In genomic region chr5:151741678-151742423, GRCh38 we compare ENCODE assay signal across 12 cellular contexts. TPM values are rescaled to one million over a fixed set of nuclear protein-coding genes. Genes with fewer than 3 reads are reported as not detected.
A peak's percentile ranks its signal among the peaks of the same experiment; 100 is the strongest.
DNase-seq lines count a peak whose midpoint lies in the region; ATAC-seq and TF ChIP-seq lines count a peak whose summit lies in the region.
"Had no signal": no experiment of that assay in that cellular context is flagged by ENCODE, and none has a peak within 500 bp of the region (broad histone marks: within the 10 kb centered on the region; RNA-seq: fewer than 3 reads in every experiment).

No MANE protein-coding gene starts in this region.

- H3K23ac ChIP-seq in H9 (ENCODE audit: insufficient read length, low read depth, low read length): no peak overlapping the region

- H3K79me1 ChIP-seq in H9 (ENCODE audit: insufficient read depth, low read depth, low read length, poor library complexity, severe bottlenecking): no peaks in the 10 kb centered on the region

- no peak overlapping the region for H3K4me3 ChIP-seq in Panc1 (ENCODE audit: low read depth in 2 of 2, low read length in 2 of 2)
- no peak overlapping the region for H3K4me3 ChIP-seq in esophagus squamous epithelium

- in situ Hi-C loops in Caki2 (cut with HindIII; ENCODE audit: low pct_unique_long_range_greater_than_20kb, low sequenced_read_pairs) (no loop called here), Panc1 (cut with HindIII; ENCODE audit: low pct_unique_long_range_greater_than_20kb, low sequenced_read_pairs) (no loop called here)

- CTCF ChIA-PET in Panc1 (lab: Charles Lee): interaction anchor here (0.7 to 3.9 kb wide), 3 partner anchors 33 to 90 kb away, joined by 3 to 39 read pairs (median 25); no protein-coding TSS in a partner anchor

- H3K36me3 Mint-ChIP-seq in osteocyte (ENCODE audit: unreplicated experiment) (peaks cover 9% of the 10 kb centered on the region), H9 (ENCODE audit: insufficient read depth in 1 of 3, low read depth in 3 of 3) (peaks cover 2 to 14% (median 8%) of the 10 kb centered on the region in 3 experiments; a peak in 5 of 7 replicates)
- H3K36me3 Mint-ChIP-seq in stimulated activated naive B cell treated with anti-CD40 and anti-IgM and Interleukin-4, amounts not matched to agents 10 μg/mL and 1 μg/mL and 100 μg/mL, for 72 hours: peaks cover 41 to 60% of the 10 kb centered on the region in 2 donors

- no peak overlapping the region for H2BK15ac ChIP-seq in H9 (ENCODE audit: low read depth, low read length)

- no peak overlapping the region for H3K56ac ChIP-seq in H9 (ENCODE audit: insufficient read length, low read depth, low read length)

- H3K27me3 Mint-ChIP-seq in osteocyte (ENCODE audit: unreplicated experiment) (no peaks in the 10 kb centered on the region), H9 (ENCODE audit: low read depth) (no peaks in the 10 kb centered on the region)
- H3K27me3 Mint-ChIP-seq in stimulated activated naive B cell treated with anti-CD40 and anti-IgM and Interleukin-4, amounts not matched to agents 10 μg/mL and 1 μg/mL and 100 μg/mL, for 72 hours: no peaks in the 10 kb centered on the region

- H2AK5ac ChIP-seq in H9 (ENCODE audit: insufficient read length, low read length): no peak overlapping the region

- intact Hi-C loops in Panc1 (cut with micrococcal nuclease; ENCODE audit: unreplicated experiment): loop anchor here (1.0 to 5.0 kb wide), 3 partner anchors 83 to 295 kb away; partner anchors contain the start of gene SLC36A1
- intact Hi-C loops in esophagus squamous epithelium (cut with DNase I): loop anchor here (5.0 to 10.0 kb wide), 2 partner anchors 80 to 297 kb away; partner anchors contain the start of gene SLC36A1

- H3K14ac ChIP-seq in H9 (ENCODE audit: insufficient read depth, low read length): no peak overlapping the region

- no peak overlapping the region for H2BK12ac ChIP-seq in H9 (ENCODE audit: insufficient read length, low read depth, low read length)

- no peak overlapping the region for H3T11ph ChIP-seq in H9 (ENCODE audit: low read length)

- H4K91ac ChIP-seq in H9 (ENCODE audit: insufficient read length, low read depth, low read length): no peak overlapping the region

- no peak overlapping the region for H3K9ac ChIP-seq in H9 (ENCODE audit: extremely low read depth, insufficient read length, low read length)

- H3K27me3 ChIP-seq in Panc1 (ENCODE audit: control insufficient read depth, insufficient read depth, low read length) (no peaks in the 10 kb centered on the region), esophagus squamous epithelium (no peaks in the 10 kb centered on the region), H9 (ENCODE audit: insufficient read depth, low read length) (no peaks in the 10 kb centered on the region)
- H3K27me3 ChIP-seq: heart right ventricle had no signal

- H3K23me2 ChIP-seq in H9 (ENCODE audit: insufficient read length, low read depth, low read length, poor library complexity, severe bottlenecking): no peaks in the 10 kb centered on the region

- TF ChIP-seq POLR2A in esophagus squamous epithelium (IDR thresholded peaks at IDR 0.05): no peak

- no peak overlapping the region for H2AFZ ChIP-seq in H9 (ENCODE audit: low read length)

- no peak overlapping the region for H3K4ac ChIP-seq in H9 (ENCODE audit: low read depth, low read length)

- H4K8ac ChIP-seq in H9 (replicated peaks; ENCODE audit: insufficient read length, low read depth, low read length): no peak overlapping the region

- H3K9me3 ChIP-seq in Panc1 (ENCODE audit: control insufficient read depth, insufficient read depth, low read depth, low read length) (no peaks in the 10 kb centered on the region), esophagus squamous epithelium (no peaks in the 10 kb centered on the region), H9 (ENCODE audit: control insufficient read depth, low read depth, low read length) (no peaks in the 10 kb centered on the region)
- H3K9me3 ChIP-seq: heart right ventricle had no signal

- ATAC-seq in Panc1 (no peak; the same call in 1 of the 2 replicates), HG03097 (IDR thresholded peaks at IDR 0.05; ENCODE audit: low FRiP score, unreplicated experiment) (no peak)
- no peak for ATAC-seq in stimulated activated naive B cell treated with anti-CD40 and anti-IgM and Interleukin-4, amounts not matched to agents 10 μg/mL and 1 μg/mL and 100 μg/mL, for 72 hours (replicated peaks)
- ATAC-seq: heart right ventricle had no signal

- no TSS peak for BruUV-seq in Panc1 (replicated peaks; lab: Mats Ljungman, UMichigan)

- no peak for TF ChIP-seq CTCF in Panc1 (IDR thresholded peaks at IDR 0.05)
- TF ChIP-seq CTCF in esophagus squamous epithelium (IDR thresholded peaks at IDR 0.05): no peak
- no peak for TF ChIP-seq CTCF in osteocyte (IDR thresholded peaks at IDR 0.05)
- TF ChIP-seq CTCF in H9 (conservative IDR thresholded peaks at IDR 0.05): no peak

- no peaks in the 10 kb centered on the region for H3K79me2 ChIP-seq in H9 (ENCODE audit: insufficient read depth, low read length)

- POLR2A ChIA-PET in Panc1 (lab: Charles Lee): interaction anchor here (0.7 kb wide), 1 partner anchor 15 kb away, joined by 3 read pairs; no protein-coding TSS in a partner anchor

- no peak overlapping the region for H2BK20ac ChIP-seq in H9 (ENCODE audit: low read depth, low read length, poor library complexity, severe bottlenecking)

- DNase-seq in Caki2 (ENCODE audit: low read depth) (peak; percentile 41), Panc1 (ENCODE audit: low read depth, low spot score) (peak; percentile 74), esophagus squamous epithelium (lab: John Stamatoyannopoulos, UW) (no peak), osteocyte (ENCODE audit: extremely low spot score, unreplicated experiment) (no peak), SK-N-DZ (ENCODE audit: low spot score) (no peak), H9 (no peak)
- DNase-seq in stimulated activated naive B cell treated with anti-CD40 and anti-IgM and Interleukin-4, amounts not matched to agents 10 μg/mL and 1 μg/mL and 100 μg/mL, for 72 hours: no peak
- DNase-seq: activated CD4-positive, CD25-positive, alpha-beta regulatory T cell treated with anti-CD3 and anti-CD28 coated beads, Interleukin-2, amount 50 U/mL, for 72 hours; SHP77 treated with DMSO at 0.1 percent for 48 hours; stimulated activated naive CD4-positive, alpha-beta T cell had no signal

- WGBS in esophagus squamous epithelium, 2 donors: 66 to 77% methylated on average over 3 to 6 of the region's 6 CpGs
- no CpG with 5 or more reads among the region's 6 CpGs for WGBS in H9 (ENCODE audit: extremely low coverage, insufficient read length, low lambda C conversion rate)

- H3K27ac Mint-ChIP-seq in osteocyte (ENCODE audit: unreplicated experiment) (peak overlapping the region; percentile 96), H9 (peak overlapping the region in 1 of 3 experiments; percentile 20; a peak in 1 of 7 replicates)
- no peak overlapping the region for H3K27ac Mint-ChIP-seq in stimulated activated naive B cell treated with anti-CD40 and anti-IgM and Interleukin-4, amounts not matched to agents 10 μg/mL and 1 μg/mL and 100 μg/mL, for 72 hours

- no peak overlapping the region for H2BK120ac ChIP-seq in H9 (ENCODE audit: low read depth, low read length, poor library complexity, severe bottlenecking)

- peaks cover 67% of the 10 kb centered on the region for H3K4me1 Mint-ChIP-seq in osteocyte (ENCODE audit: unreplicated experiment)
- peaks cover 20% of the 10 kb centered on the region in 2 experiments for H3K4me1 Mint-ChIP-seq in H9
- peaks cover 35 to 50% of the 10 kb centered on the region in 2 donors for H3K4me1 Mint-ChIP-seq in stimulated activated naive B cell treated with anti-CD40 and anti-IgM and Interleukin-4, amounts not matched to agents 10 μg/mL and 1 μg/mL and 100 μg/mL, for 72 hours

- H4K5ac ChIP-seq in H9 (ENCODE audit: insufficient read length, low read depth, low read length): no peak overlapping the region

- H3K36me3 ChIP-seq in Panc1 (ENCODE audit: control insufficient read depth, insufficient read depth, low read length) (peaks cover 2% of the 10 kb centered on the region; the same call in 1 of the 2 replicates), esophagus squamous epithelium (peaks cover 0 to 41% (median 0%) of the 10 kb centered on the region in 3 donors)

- H4K20me1 ChIP-seq in H9 (ENCODE audit: control insufficient read depth, insufficient read depth, insufficient read length): no peaks in the 10 kb centered on the region

- no peak overlapping the region for H3K4me2 ChIP-seq in H9 (ENCODE audit: insufficient read depth, insufficient read length, low read length)

- H3K4me3 Mint-ChIP-seq in osteocyte (ENCODE audit: unreplicated experiment): no peak overlapping the region
- H3K4me3 Mint-ChIP-seq in H9: no peak overlapping the region
- H3K4me3 Mint-ChIP-seq in stimulated activated naive B cell treated with anti-CD40 and anti-IgM and Interleukin-4, amounts not matched to agents 10 μg/mL and 1 μg/mL and 100 μg/mL, for 72 hours: no peak overlapping the region

- H3K27ac ChIP-seq in Panc1 (ENCODE audit: low read length) (peak overlapping the region; percentile 90), esophagus squamous epithelium (peak overlapping the region in 3 of 4 donors; percentile 19 to 59 (median 50)), H9 (ENCODE audit: insufficient read length, low read depth, low read length) (no peak overlapping the region)

- H3K9me3 Mint-ChIP-seq in osteocyte (ENCODE audit: unreplicated experiment) (no peaks in the 10 kb centered on the region), H9 (no peaks in the 10 kb centered on the region)
- H3K9me3 Mint-ChIP-seq in stimulated activated naive B cell treated with anti-CD40 and anti-IgM and Interleukin-4, amounts not matched to agents 10 μg/mL and 1 μg/mL and 100 μg/mL, for 72 hours: no peaks in the 10 kb centered on the region

- peaks cover 45% of the 10 kb centered on the region for H3K4me1 ChIP-seq in Panc1 (ENCODE audit: control insufficient read depth, insufficient read depth, low read length)
- peaks cover 16 to 62% (median 41%) of the 10 kb centered on the region in 3 donors for H3K4me1 ChIP-seq in esophagus squamous epithelium
- H3K4me1 ChIP-seq in H9 (ENCODE audit: insufficient read depth, low read length): peaks cover 7% of the 10 kb centered on the region; the same call in 1 of the 2 replicates

- H3K18ac ChIP-seq in H9 (ENCODE audit: insufficient read length, low read depth, low read length): no peak overlapping the region

- H2BK5ac ChIP-seq in H9 (ENCODE audit: insufficient read length, low read length): no peak overlapping the region

RNA-seq across cellular contexts. Expression of gene ATOX1, which starts 16.6 kb away (rescaled TPM):
- total RNA-seq in Caki2 (2014; rRNA removed; shearing (Covaris generic); ENCODE audit: low replicate concordance): 19.8 and 39.4 TPM in 2 replicates
- total RNA-seq in Panc1 (2021; ENCODE audit: unreplicated experiment): 202 TPM
- polyA plus RNA-seq in Panc1 (2012; ENCODE audit: insufficient read length): 298 TPM
- 100 to 1,000 TPM in 1 of 4 donors, 10 to 100 TPM in 3; 56.0 to 109 (median 74.5) TPM for total RNA-seq in esophagus squamous epithelium
- total RNA-seq in osteocyte: 104 and 107 TPM in 2 replicates
- polyA plus RNA-seq in SK-N-DZ (2014; cell fraction: cytosol; rRNA removed): 85.3 and 102 TPM in 2 replicates
- 33.7 and 41.0 TPM in 2 replicates for polyA plus RNA-seq in SK-N-DZ (2014; cell fraction: nucleus; rRNA removed)
- total RNA-seq in H9 (2021): 75.0 and 79.7 TPM in 2 replicates

RNA-seq across cellular contexts. Expression of gene G3BP1, which starts 29.9 kb away (rescaled TPM):
- 55.1 and 91.9 TPM in 2 replicates for total RNA-seq in Caki2 (2014; rRNA removed; shearing (Covaris generic); ENCODE audit: low replicate concordance)
- total RNA-seq in Panc1 (2021; ENCODE audit: unreplicated experiment): 290 TPM
- polyA plus RNA-seq in Panc1 (2012; ENCODE audit: insufficient read length): 138 TPM
- total RNA-seq in esophagus squamous epithelium: 100 to 1,000 TPM in 3 of 4 donors, 10 to 100 TPM in 1; 99.8 to 119 (median 109) TPM
- total RNA-seq in osteocyte: 184 and 205 TPM in 2 replicates
- polyA plus RNA-seq in SK-N-DZ (2014; cell fraction: cytosol; rRNA removed): 142 and 171 TPM in 2 replicates
- 75.6 and 89.6 TPM in 2 replicates for polyA plus RNA-seq in SK-N-DZ (2014; cell fraction: nucleus; rRNA removed)
- 439 and 448 TPM in 2 replicates for total RNA-seq in H9 (2021)

RNA-seq across cellular contexts. Expression of gene SPARC, which starts 55.1 kb away (rescaled TPM):
- 111 and 136 TPM in 2 replicates for total RNA-seq in Caki2 (2014; rRNA removed; shearing (Covaris generic); ENCODE audit: low replicate concordance)
- total RNA-seq in Panc1 (2021; ENCODE audit: unreplicated experiment) (228 TPM), esophagus squamous epithelium (100 to 1,000 TPM in 1 of 4 donors, 10 to 100 TPM in 3; 14.9 to 164 (median 61.9) TPM), osteocyte (9,466 and 10,195 TPM in 2 replicates), H9 (2021) (320 and 323 TPM in 2 replicates)
- 986 TPM for polyA plus RNA-seq in Panc1 (2012; ENCODE audit: insufficient read length)
- 75.7 and 82.2 TPM in 2 replicates for polyA plus RNA-seq in SK-N-DZ (2014; cell fraction: cytosol; rRNA removed)
- polyA plus RNA-seq in SK-N-DZ (2014; cell fraction: nucleus; rRNA removed): 29.9 and 30.5 TPM in 2 replicates

Comparison
In these comparisons a context has a peak if more than half of its experiments do, and no peak if none do; other contexts are left out.
1. DNase-seq: peak in Caki2 (single experiment) and Panc1 (single experiment); none in esophagus squamous epithelium (single experiment), osteocyte (single experiment), SK-N-DZ (single experiment), H9 (single experiment) and stimulated activated naive B cell treated with anti-CD40 and anti-IgM and Interleukin-4, amounts not matched to agents 10 μg/mL and 1 μg/mL and 100 μg/mL, for 72 hours (single experiment).
2. RNA of gene SPARC, which starts 55.1 kb away (total RNA-seq): 9,466 to 10,195 TPM in osteocyte; 320 to 323 TPM in H9, 228 TPM in Panc1 (single experiment), 111 to 136 TPM in Caki2 and 14.9 to 164 TPM in esophagus squamous epithelium; every median in the first group is over 10 times any median in the second.